ENCODE assay signal across 22 cellular contexts in genomic region chr6:140427842-140428241, GRCh38.
A peak's percentile ranks its signal among the peaks of the same experiment; 100 is the strongest.
DNase-seq lines count a peak whose midpoint lies in the region; ATAC-seq and TF ChIP-seq lines count a peak whose summit lies in the region.
"Had no signal": no experiment of that assay in that cellular context is flagged by ENCODE, and none has a peak within 500 bp of the region (broad histone marks: within the 10 kb centered on the region; RNA-seq: fewer than 3 reads in every experiment).

No MANE protein-coding gene starts in this region.

- H3K36me3 Mint-ChIP-seq in activated CD4-positive, alpha-beta T cell treated with anti-CD3 and anti-CD28 coated beads, Interleukin-2, amount 10 ng/mL, durations not matched to agents 7 days and 5 days (ENCODE audit: low read depth) = no peaks in the 10 kb centered on the region

- H3K4me1 Mint-ChIP-seq in activated CD4-positive, alpha-beta T cell treated with anti-CD3 and anti-CD28 coated beads, Interleukin-2, amount 10 ng/mL, durations not matched to agents 7 days and 5 days = no peaks in the 10 kb centered on the region
- H3K4me1 Mint-ChIP-seq: activated CD4-positive, alpha-beta T cell treated with anti-CD3 and anti-CD28 coated beads, Interleukin-2, amount 10 ng/mL, durations not matched to agents 24 days and 14 days had no signal

- CTCF ChIA-PET in activated CD4-positive, alpha-beta T cell treated with anti-CD3 and anti-CD28 coated beads, Interleukin-2, amount 10 ng/mL, durations not matched to agents 7 days and 5 days (lab: Charles Lee) = no interaction called here

- H3K4me3 Mint-ChIP-seq in activated CD4-positive, alpha-beta T cell treated with anti-CD3 and anti-CD28 coated beads, Interleukin-2, amount 10 ng/mL, durations not matched to agents 7 days and 5 days = no peak overlapping the region
- H3K4me3 Mint-ChIP-seq: activated CD4-positive, alpha-beta T cell treated with anti-CD3 and anti-CD28 coated beads, Interleukin-2, amount 10 ng/mL, durations not matched to agents 24 days and 14 days; HFFc6 had no signal

- in situ Hi-C loops in SK-MEL-5 (cut with HindIII; ENCODE audit: low pct_unique_long_range_greater_than_20kb, low sequenced_read_pairs) = no loop called here

- DNase-seq in HT-29 (ENCODE audit: low spot score) = peak; percentile 7
- DNase-seq in SK-MEL-5 (ENCODE audit: low read depth, low spot score) = peak; percentile 12
- DNase-seq in epithelial cell of proximal tubule (ENCODE audit: low read depth) = no peak
- DNase-seq in NCI-H146 (lab: John Stamatoyannopoulos, UW) = no peak
- DNase-seq in activated CD4-positive, alpha-beta T cell treated with anti-CD3 and anti-CD28 coated beads, Interleukin-2, amount 10 ng/mL, durations not matched to agents 7 days and 5 days = no peak
- DNase-seq: activated CD4-positive, alpha-beta T cell treated with anti-CD3 and anti-CD28 coated beads, Interleukin-2, amount 10 ng/mL, durations not matched to agents 24 days and 14 days; activated naive CD4-positive, alpha-beta T cell treated with Interleukin-2 at 50 U/mL for 16 hours; activated T-cell treated with anti-CD3 and anti-CD28 coated beads for 4 hours; anterior cingulate cortex; effector CD8-positive, alpha-beta T cell; HFFc6; left ventricle myocardium inferior; NCI-H1105 treated with DMSO at 0.1 percent for 48 hours; NCI-H774; stimulated activated CD4-positive, alpha-beta T cell treated with anti-CD3 and anti-CD28 coated beads, Interleukin-1b, Interleukin-23, amount 100 ng/mL, for 48 hours; stimulated activated naive CD8-positive, alpha-beta T cell treated with anti-CD3 and anti-CD28 coated beads, Interleukin-15, Interleukin-2, amounts not matched to agents 100 U/mL and 50 U/mL, for 24 hours; SW 1271 had no signal

- ATAC-seq in GM18511 (IDR thresholded peaks at IDR 0.05; ENCODE audit: unreplicated experiment) (no peak), GM19035 (IDR thresholded peaks at IDR 0.05; ENCODE audit: unreplicated experiment) (no peak)
- ATAC-seq: stimulated activated naive CD8-positive, alpha-beta T cell treated with anti-CD3 and anti-CD28 coated beads, Interleukin-15, Interleukin-2, amounts not matched to agents 100 U/mL and 50 U/mL, for 24 hours had no signal

- no peak overlapping the region for H3K27ac Mint-ChIP-seq in activated CD4-positive, alpha-beta T cell treated with anti-CD3 and anti-CD28 coated beads, Interleukin-2, amount 10 ng/mL, durations not matched to agents 7 days and 5 days
- H3K27ac Mint-ChIP-seq: activated CD4-positive, alpha-beta T cell treated with anti-CD3 and anti-CD28 coated beads, Interleukin-2, amount 10 ng/mL, durations not matched to agents 24 days and 14 days; HFFc6; progenitor cell of endocrine pancreas had no signal

- H3K27me3 Mint-ChIP-seq in activated CD4-positive, alpha-beta T cell treated with anti-CD3 and anti-CD28 coated beads, Interleukin-2, amount 10 ng/mL, durations not matched to agents 7 days and 5 days = no peaks in the 10 kb centered on the region
- H3K27me3 Mint-ChIP-seq: activated CD4-positive, alpha-beta T cell treated with anti-CD3 and anti-CD28 coated beads, Interleukin-2, amount 10 ng/mL, durations not matched to agents 24 days and 14 days; progenitor cell of endocrine pancreas had no signal

- H3K9me3 Mint-ChIP-seq in activated CD4-positive, alpha-beta T cell treated with anti-CD3 and anti-CD28 coated beads, Interleukin-2, amount 10 ng/mL, durations not matched to agents 7 days and 5 days = no peaks in the 10 kb centered on the region
- H3K9me3 Mint-ChIP-seq: activated CD4-positive, alpha-beta T cell treated with anti-CD3 and anti-CD28 coated beads, Interleukin-2, amount 10 ng/mL, durations not matched to agents 24 days and 14 days had no signal

- POLR2A ChIA-PET in activated CD4-positive, alpha-beta T cell treated with anti-CD3 and anti-CD28 coated beads, Interleukin-2, amount 10 ng/mL, durations not matched to agents 7 days and 5 days (lab: Charles Lee) = interaction anchor here (0.6 kb wide), 1 partner anchor 120 kb away, joined by 3 read pairs; no protein-coding TSS in a partner anchor

- TF ChIP-seq CTCF in GM12873 (IDR thresholded peaks at IDR 0.05; ENCODE audit: insufficient read depth, low read depth, low read length, missing control alignments) (peak; percentile 29), epithelial cell of proximal tubule (conservative IDR thresholded peaks at IDR 0.05; ENCODE audit: low read depth, low read length) (peak; percentile 14)

- no peak overlapping the region for H3K4me3 ChIP-seq in epithelial cell of proximal tubule (ENCODE audit: low read depth, low read length)
- H3K4me3 ChIP-seq: left ventricle myocardium inferior, tibial nerve had no signal

Comparison
In these comparisons a context has a peak if more than half of its experiments do, and no peak if none do; other contexts are left out.
1. DNase-seq: peak in HT-29 (single experiment) and SK-MEL-5 (single experiment); none in epithelial cell of proximal tubule (single experiment), NCI-H146 (single experiment) and activated CD4-positive, alpha-beta T cell treated with anti-CD3 and anti-CD28 coated beads, Interleukin-2, amount 10 ng/mL, durations not matched to agents 7 days and 5 days (single experiment).